Comparison of ENCODE assay signal across 25 cellular contexts in genomic region chr5:15594922-15595568, GRCh38.
"Had no signal": no experiment of that assay in that cellular context is flagged by ENCODE, and none has a peak within 500 bp of the region (broad histone marks: within the 10 kb centered on the region; RNA-seq: fewer than 3 reads in every experiment).

No MANE protein-coding gene starts in this region.

- ATAC-seq: activated CD4-positive, alpha-beta T cell treated with anti-CD3 and anti-CD28 coated beads for 36 hours; heart right ventricle; right lobe of liver; stimulated activated memory B cell treated with anti-CD40 and anti-IgM and Interleukin-4, amounts not matched to agents 10 μg/mL and 1 μg/mL and 100 μg/mL, for 72 hours had no signal

- H3K4me1 Mint-ChIP-seq: activated B cell treated with CpG ODN at 0.5 μM for 24 hours; activated CD4-positive, alpha-beta T cell treated with anti-CD3 and anti-CD28 coated beads for 36 hours; stimulated activated memory B cell treated with anti-CD40 and anti-IgM and Interleukin-4, amounts not matched to agents 10 μg/mL and 1 μg/mL and 100 μg/mL, for 72 hours had no signal

- H3K36me3 ChIP-seq: breast epithelium, left ventricle myocardium inferior, right lobe of liver, stomach, suprapubic skin, tibial nerve had no signal

- H3K27ac ChIP-seq: breast epithelium, epithelial cell of prostate, heart right ventricle, left ventricle myocardium inferior, right lobe of liver, stomach, suprapubic skin, tibial nerve had no signal

- H3K27ac Mint-ChIP-seq: activated B cell treated with CpG ODN at 0.5 μM for 24 hours; activated CD4-positive, alpha-beta T cell treated with anti-CD3 and anti-CD28 coated beads for 36 hours; activated naive CD8-positive, alpha-beta T cell; activated T-cell treated with anti-CD3 and anti-CD28 coated beads, Interleukin-2, amount 50 U/mL, for 24 hours; activated T-helper 2 cell treated with anti-CD3 and anti-CD28 coated beads, Interferon-gamma antibody, Interleukin-2, Interleukin-4, amounts not matched to agents 10 μg/mL and 5 μg/mL and 100 μg/mL, durations not matched to agents 14 hours and 24 hours and 36 hours; stimulated activated memory B cell treated with anti-CD40 and anti-IgM and Interleukin-4, amounts not matched to agents 10 μg/mL and 1 μg/mL and 100 μg/mL, for 72 hours; T-helper 1 cell treated with Interleukin-12 subunit alpha and Interleukin-12 subunit beta and Interleukin-4 antibody, amounts not matched to agents 30 μg/mL and 1 μg/mL, for 36 hours had no signal

- H3K27me3 Mint-ChIP-seq: activated B cell treated with CpG ODN at 0.5 μM for 24 hours; activated CD4-positive, alpha-beta T cell treated with anti-CD3 and anti-CD28 coated beads for 36 hours; activated naive CD8-positive, alpha-beta T cell; activated T-cell treated with anti-CD3 and anti-CD28 coated beads, Interleukin-2, amount 50 U/mL, for 24 hours; stimulated activated memory B cell treated with anti-CD40 and anti-IgM and Interleukin-4, amounts not matched to agents 10 μg/mL and 1 μg/mL and 100 μg/mL, for 72 hours had no signal

- H3K4me3 Mint-ChIP-seq: activated B cell treated with CpG ODN at 0.5 μM for 24 hours; activated CD4-positive, alpha-beta T cell treated with anti-CD3 and anti-CD28 coated beads for 36 hours; activated naive CD8-positive, alpha-beta T cell; activated T-cell treated with anti-CD3 and anti-CD28 coated beads, Interleukin-2, amount 50 U/mL, for 24 hours; stimulated activated memory B cell treated with anti-CD40 and anti-IgM and Interleukin-4, amounts not matched to agents 10 μg/mL and 1 μg/mL and 100 μg/mL, for 72 hours; T-helper 1 cell treated with Interleukin-12 subunit alpha and Interleukin-12 subunit beta and Interleukin-4 antibody, amounts not matched to agents 30 μg/mL and 1 μg/mL, for 36 hours had no signal

- H3K4me3 ChIP-seq: breast epithelium, heart right ventricle, left ventricle myocardium inferior, right lobe of liver, stomach, suprapubic skin, tibial nerve had no signal

- H3K36me3 Mint-ChIP-seq: activated naive CD8-positive, alpha-beta T cell; stimulated activated memory B cell treated with anti-CD40 and anti-IgM and Interleukin-4, amounts not matched to agents 10 μg/mL and 1 μg/mL and 100 μg/mL, for 72 hours had no signal

- DNase-seq: activated B cell treated with CpG ODN at 0.5 μM for 24 hours; activated CD4-positive, alpha-beta T cell treated with anti-CD3 and anti-CD28 coated beads for 36 hours; activated CD4-positive, alpha-beta T cell treated with anti-CD3 and anti-CD28 coated beads, Interleukin-2, amount 50 U/mL, for 4 hours; activated CD8-positive, alpha-beta memory T cell treated with anti-CD3 and anti-CD28 coated beads for 24 hours; activated CD8-positive, alpha-beta memory T cell treated with anti-CD3 and anti-CD28 coated beads, Interleukin-2, amount 50 U/mL, for 4 hours; activated naive CD4-positive, alpha-beta T cell; activated T-cell treated with anti-CD3 and anti-CD28 coated beads, Interleukin-2, amount 50 U/mL, for 24 hours; cortex of kidney; heart right ventricle; kidney glomerular epithelial cell; left ventricle myocardium inferior; nucleus accumbens; right lobe of liver; small intestine; stimulated activated CD4-positive, alpha-beta T cell treated with anti-CD3 and anti-CD28 coated beads, Interleukin-15, amount 100 ng/mL, for 24 hours; stomach; T1000 had no signal

- FAIRE-seq: small intestine had no signal

- H3K4me1 ChIP-seq: breast epithelium, right lobe of liver, suprapubic skin had no signal

- H3K27me3 ChIP-seq: breast epithelium, heart right ventricle, right lobe of liver, stomach, suprapubic skin, tibial nerve had no signal

- H3K9me3 Mint-ChIP-seq: activated T-cell treated with anti-CD3 and anti-CD28 coated beads, Interleukin-2, amount 50 U/mL, for 24 hours had no signal

- H3K9me3 ChIP-seq: breast epithelium, heart right ventricle, left ventricle myocardium inferior, right lobe of liver, stomach, suprapubic skin, tibial nerve had no signal
